29 cellular contexts compared by ENCODE assay signal in genomic region chr15:66018178-66018797, GRCh38.
"Had no signal": no experiment of that assay in that cellular context is flagged by ENCODE, and none has a peak within 500 bp of the region (broad histone marks: within the 10 kb centered on the region; RNA-seq: fewer than 3 reads in every experiment).

No MANE protein-coding gene starts in this region.

- H3K9me3 Mint-ChIP-seq: activated CD4-positive, alpha-beta memory T cell treated with anti-CD3 and anti-CD28 coated beads, Interleukin-2, amount 10 ng/mL, durations not matched to agents 7 days and 5 days; activated CD4-positive, alpha-beta T cell treated with anti-CD3 and anti-CD28 coated beads, Interleukin-2, amount 10 ng/mL, durations not matched to agents 7 days and 5 days; activated naive CD4-positive, alpha-beta T cell treated with anti-CD3 and anti-CD28 coated beads, Interleukin-2, amount 50 U/mL, for 24 hours; activated naive CD8-positive, alpha-beta T cell treated with anti-CD3 and anti-CD28 coated beads, Interleukin-2, amount 50 U/mL, for 24 hours; activated T-helper 17 cell treated with anti-CD3 and anti-CD28 coated beads, Interleukin-2, amount 50 U/mL, for 72 hours; natural killer cell treated with Interleukin-12 subunit alpha and Interleukin-12 subunit beta and Interleukin-15 and Interleukin-18, amount 100 ng/mL, for 72 hours; stimulated activated naive CD8-positive, alpha-beta T cell treated with anti-CD3 and anti-CD28 coated beads, Interleukin-15, Interleukin-2, amounts not matched to agents 100 ng/mL and 50 ng/mL, for 24 hours had no signal

- FAIRE-seq: endothelial cell of umbilical vein had no signal

- H3K27ac ChIP-seq: breast epithelium, gastroesophageal sphincter, hepatocyte, left ventricle myocardium inferior, neutrophil, ovary, right lobe of liver, thoracic aorta, uterus, WERI-Rb-1 had no signal

- ATAC-seq: activated naive CD8-positive, alpha-beta T cell treated with anti-CD3 and anti-CD28 coated beads, Interleukin-2, amount 50 U/mL, for 24 hours; activated T-cell treated with anti-CD3 and anti-CD28 coated beads, Interleukin-2, amount 50 U/mL, for 4 hours; activated T-helper 17 cell treated with anti-CD3 and anti-CD28 coated beads, Interleukin-2, amount 50 U/mL, for 72 hours; gastroesophageal sphincter had no signal

- H3K4me1 ChIP-seq: breast epithelium, gastroesophageal sphincter, left ventricle myocardium inferior, right lobe of liver, uterus had no signal

- H3K4me2 ChIP-seq: hepatocyte had no signal

- H3K4me3 Mint-ChIP-seq: activated CD4-positive, alpha-beta memory T cell treated with anti-CD3 and anti-CD28 coated beads, Interleukin-2, amount 10 ng/mL, durations not matched to agents 7 days and 5 days; activated CD4-positive, alpha-beta T cell treated with anti-CD3 and anti-CD28 coated beads, Interleukin-2, amount 10 ng/mL, durations not matched to agents 7 days and 5 days; activated naive CD4-positive, alpha-beta T cell treated with anti-CD3 and anti-CD28 coated beads, Interleukin-2, amount 50 U/mL, for 24 hours; activated naive CD8-positive, alpha-beta T cell treated with anti-CD3 and anti-CD28 coated beads, Interleukin-2, amount 50 U/mL, for 24 hours; activated T-cell treated with anti-CD3 and anti-CD28 coated beads, Interleukin-2, amount 50 U/mL, for 4 hours; activated T-helper 17 cell treated with anti-CD3 and anti-CD28 coated beads, Interleukin-2, amount 50 U/mL, for 72 hours; natural killer cell treated with Interleukin-12 subunit alpha and Interleukin-12 subunit beta and Interleukin-15 and Interleukin-18, amount 100 ng/mL, for 72 hours; stimulated activated naive CD8-positive, alpha-beta T cell treated with anti-CD3 and anti-CD28 coated beads, Interleukin-15, Interleukin-2, amounts not matched to agents 100 ng/mL and 50 ng/mL, for 24 hours had no signal

- H3K27ac Mint-ChIP-seq: activated CD4-positive, alpha-beta memory T cell treated with anti-CD3 and anti-CD28 coated beads, Interleukin-2, amount 10 ng/mL, durations not matched to agents 7 days and 5 days; activated CD4-positive, alpha-beta T cell treated with anti-CD3 and anti-CD28 coated beads, Interleukin-2, amount 10 ng/mL, durations not matched to agents 7 days and 5 days; activated naive CD4-positive, alpha-beta T cell treated with anti-CD3 and anti-CD28 coated beads, Interleukin-2, amount 50 U/mL, for 24 hours; activated naive CD8-positive, alpha-beta T cell treated with anti-CD3 and anti-CD28 coated beads, Interleukin-2, amount 50 U/mL, for 24 hours; activated T-helper 17 cell treated with anti-CD3 and anti-CD28 coated beads, Interleukin-2, amount 50 U/mL, for 72 hours; natural killer cell treated with Interleukin-12 subunit alpha and Interleukin-12 subunit beta and Interleukin-15 and Interleukin-18, amount 100 ng/mL, for 72 hours; progenitor cell of endocrine pancreas; stimulated activated naive CD8-positive, alpha-beta T cell treated with anti-CD3 and anti-CD28 coated beads, Interleukin-15, Interleukin-2, amounts not matched to agents 100 ng/mL and 50 ng/mL, for 24 hours had no signal

- H2AFZ ChIP-seq: hepatocyte had no signal

- H3K27me3 ChIP-seq: breast epithelium, ovary, right lobe of liver, uterus had no signal

- DNase-seq: activated CD4-positive, alpha-beta memory T cell treated with anti-CD3 and anti-CD28 coated beads, Interleukin-2, amount 10 ng/mL, durations not matched to agents 7 days and 5 days; activated CD4-positive, alpha-beta T cell treated with anti-CD3 and anti-CD28 coated beads, Interleukin-2, amount 10 ng/mL, durations not matched to agents 7 days and 5 days; activated CD4-positive, CD25-positive, alpha-beta regulatory T cell treated with anti-CD3 and anti-CD28 coated beads, Interleukin-2, amount 50 U/mL, for 72 hours; activated CD8-positive, alpha-beta memory T cell treated with anti-CD3 and anti-CD28 coated beads, Interleukin-2, amount 50 U/mL, for 48 hours; activated gamma-delta T cell treated with Interleukin-2 at 50 U/mL for 16 hours; activated naive CD8-positive, alpha-beta T cell treated with anti-CD3 and anti-CD28 coated beads, Interleukin-2, amount 50 U/mL, for 24 hours; activated T-cell treated with anti-CD3 and anti-CD28 coated beads, Interleukin-2, amount 50 U/mL, for 4 hours; central memory CD4-positive, alpha-beta T cell; islet precursor cell; left ventricle myocardium inferior; mesendoderm; ovary; right lobe of liver; stimulated activated CD4-positive, alpha-beta T cell treated with anti-CD3 and anti-CD28 coated beads, Interleukin-2, amount 100 ng/mL, for 48 hours; trophoblast cell; uterus; WERI-Rb-1 had no signal

- H3K4me1 Mint-ChIP-seq: activated CD4-positive, alpha-beta memory T cell treated with anti-CD3 and anti-CD28 coated beads, Interleukin-2, amount 10 ng/mL, durations not matched to agents 7 days and 5 days; activated CD4-positive, alpha-beta T cell treated with anti-CD3 and anti-CD28 coated beads, Interleukin-2, amount 10 ng/mL, durations not matched to agents 7 days and 5 days; activated naive CD4-positive, alpha-beta T cell treated with anti-CD3 and anti-CD28 coated beads, Interleukin-2, amount 50 U/mL, for 24 hours; activated naive CD8-positive, alpha-beta T cell treated with anti-CD3 and anti-CD28 coated beads, Interleukin-2, amount 50 U/mL, for 24 hours; activated T-helper 17 cell treated with anti-CD3 and anti-CD28 coated beads, Interleukin-2, amount 50 U/mL, for 72 hours had no signal

- H3K9me3 ChIP-seq: left ventricle myocardium inferior, neutrophil, ovary, right lobe of liver, thoracic aorta, uterus had no signal

- H3K36me3 ChIP-seq: breast epithelium, gastroesophageal sphincter, left ventricle myocardium inferior, neutrophil, ovary, right lobe of liver, thoracic aorta, uterus, WERI-Rb-1 had no signal

- H3K4me3 ChIP-seq: breast epithelium, gastroesophageal sphincter, hepatocyte, left ventricle myocardium inferior, lung, ovary, right lobe of liver, thoracic aorta, uterus had no signal

- H3K36me3 Mint-ChIP-seq: activated naive CD4-positive, alpha-beta T cell treated with anti-CD3 and anti-CD28 coated beads, Interleukin-2, amount 50 U/mL, for 24 hours; natural killer cell treated with Interleukin-12 subunit alpha and Interleukin-12 subunit beta and Interleukin-15 and Interleukin-18, amount 100 ng/mL, for 72 hours had no signal

- H3K79me2 ChIP-seq: hepatocyte had no signal
